Comparison of ENCODE assay signal across 8 cellular contexts in the genomic region with DNA sequence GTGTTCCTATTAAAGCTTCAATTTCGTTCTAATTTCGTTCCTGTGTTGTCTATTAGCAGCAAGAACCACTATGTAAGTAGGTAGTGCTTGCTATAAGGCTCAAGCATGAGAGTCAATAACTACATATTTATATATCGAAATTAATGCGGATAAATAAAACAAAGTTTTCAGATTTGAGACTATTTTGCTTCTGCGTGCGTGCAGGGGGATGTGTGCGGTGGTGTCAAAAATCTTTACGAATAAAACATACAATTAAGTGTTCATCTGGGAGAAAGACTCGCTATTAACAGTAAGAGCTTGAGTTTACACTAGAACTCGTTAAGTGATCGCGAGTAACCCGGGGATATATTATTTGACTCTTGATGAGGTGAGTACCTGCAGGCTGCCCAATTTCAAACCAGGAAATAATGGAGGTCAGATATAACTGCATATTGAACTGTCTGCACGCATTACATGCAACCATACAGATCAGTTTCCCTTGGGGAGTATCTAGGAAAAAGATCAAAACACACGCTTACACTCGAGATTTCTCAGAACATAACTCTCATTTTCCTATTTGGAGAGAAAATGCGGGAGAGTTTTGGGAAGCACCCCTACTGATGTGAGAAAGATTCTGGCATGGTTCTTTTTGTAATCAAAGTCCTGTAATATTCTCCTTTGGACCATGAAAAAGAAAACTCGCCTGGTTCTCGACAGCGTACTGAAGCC. TPM values are rescaled to one million over a fixed set of nuclear protein-coding genes. Genes with fewer than 3 reads are reported as not detected.
DNase-seq lines count a peak whose midpoint lies in the region; ATAC-seq and TF ChIP-seq lines count a peak whose summit lies in the region.

No MANE protein-coding gene starts in this region.

- DNase-seq in DND-41 (no peak), glomerular visceral epithelial cell (ENCODE audit: extremely low spot score) (peak; percentile 6), retinal pigment epithelial cell (ENCODE audit: low read depth) (no peak)
- no peak for DNase-seq in activated CD4-positive, alpha-beta memory T cell treated with anti-CD3 and anti-CD28 coated beads for 36 hours

- H3K27me3 Mint-ChIP-seq in activated CD4-positive, alpha-beta memory T cell treated with anti-CD3 and anti-CD28 coated beads for 36 hours: no peaks in the 10 kb centered on the region

- H2AFZ ChIP-seq in DND-41 (ENCODE audit: low read depth, low read length): peak overlapping the region; percentile 88

- peaks cover 37% of the 10 kb centered on the region for H3K4me1 ChIP-seq in DND-41 (ENCODE audit: insufficient read depth, low read length)

- no peaks in the 10 kb centered on the region for H3K9me3 ChIP-seq in DND-41 (ENCODE audit: insufficient read depth, low read length, severe bottlenecking)

- TF ChIP-seq CTCF in DND-41 (IDR thresholded peaks at IDR 0.05; ENCODE audit: borderline replicate concordance, extremely low read depth, low read length, poor library complexity, severe bottlenecking) (no peak), retinal pigment epithelial cell (conservative IDR thresholded peaks at IDR 0.05; ENCODE audit: low read depth, low read length) (no peak)

- H3K79me2 ChIP-seq in DND-41 (ENCODE audit: insufficient read depth, low read length): peaks cover 56% of the 10 kb centered on the region

- peak; percentile 37; the same call in 2 of the 3 replicates for ATAC-seq in DND-41 (ENCODE audit: insufficient read depth, low read depth)
- ATAC-seq in HG03175 (IDR thresholded peaks at IDR 0.05; ENCODE audit: unreplicated experiment): peak; percentile 17
- no peak for ATAC-seq in HG02763 (IDR thresholded peaks at IDR 0.05; ENCODE audit: unreplicated experiment)
- no peak for ATAC-seq in HG02798 (IDR thresholded peaks at IDR 0.05; ENCODE audit: poor library complexity, unreplicated experiment)
- ATAC-seq in HG02840 (IDR thresholded peaks at IDR 0.05; ENCODE audit: low FRiP score, unreplicated experiment): no peak

- CTCF ChIA-PET in activated CD4-positive, alpha-beta memory T cell treated with anti-CD3 and anti-CD28 coated beads for 36 hours (lab: Charles Lee): interaction anchor here (1.1 to 3.2 kb wide), 6 partner anchors 10 to 77 kb away, joined by 3 to 26 read pairs (median 4); partner anchors contain the start of genes IRAK4 and PUS7L

- peak overlapping the region; percentile 98 for H3K9ac ChIP-seq in DND-41 (ENCODE audit: low read depth, low read length)

- no peaks in the 10 kb centered on the region for H3K9me3 Mint-ChIP-seq in activated CD4-positive, alpha-beta memory T cell treated with anti-CD3 and anti-CD28 coated beads for 36 hours

- POLR2A ChIA-PET in activated CD4-positive, alpha-beta memory T cell treated with anti-CD3 and anti-CD28 coated beads for 36 hours (lab: Charles Lee): interaction anchor here (0.6 to 4.8 kb wide), 10 partner anchors 9 to 1338 kb away, joined by 3 to 32 read pairs (median 4); partner anchors contain the start of genes IRAK4, PUS7L and TMEM117

- intact Hi-C loops in activated CD4-positive, alpha-beta memory T cell treated with anti-CD3 and anti-CD28 coated beads for 36 hours (cut with micrococcal nuclease): loop anchor here (1.0 kb wide), 1 partner anchor 46 kb away; no protein-coding TSS in a partner anchor

- H3K4me1 Mint-ChIP-seq in activated CD4-positive, alpha-beta memory T cell treated with anti-CD3 and anti-CD28 coated beads for 36 hours (ENCODE audit: low read depth): peaks cover 30% of the 10 kb centered on the region

- H3K27ac Mint-ChIP-seq in activated CD4-positive, alpha-beta memory T cell treated with anti-CD3 and anti-CD28 coated beads for 36 hours: peak overlapping the region; percentile 99

- H3K4me2 ChIP-seq in DND-41 (ENCODE audit: insufficient read depth, low read length): peak overlapping the region; percentile 80

- H3K27ac ChIP-seq in DND-41 (ENCODE audit: low read length): peak overlapping the region; percentile 89

- peaks cover under 1% of the 10 kb centered on the region for H3K27me3 ChIP-seq in DND-41 (ENCODE audit: insufficient read depth, low read length, poor library complexity)

- peak overlapping the region; percentile 99 for H3K4me3 Mint-ChIP-seq in activated CD4-positive, alpha-beta memory T cell treated with anti-CD3 and anti-CD28 coated beads for 36 hours

- peaks cover 11% of the 10 kb centered on the region; the same call in 1 of the 2 replicates for H4K20me1 ChIP-seq in DND-41 (ENCODE audit: insufficient read depth, low read length)

- H3K36me3 ChIP-seq in DND-41 (ENCODE audit: insufficient read depth, low read length): peaks cover 36% of the 10 kb centered on the region

- H3K4me3 ChIP-seq in DND-41 (ENCODE audit: low read depth in 1 of 2, low read length in 2 of 2) (peak overlapping the region; percentile 74 to 90), retinal pigment epithelial cell (ENCODE audit: low read length) (peak overlapping the region; percentile 88)

- peaks cover 14% of the 10 kb centered on the region for H3K36me3 Mint-ChIP-seq in activated CD4-positive, alpha-beta memory T cell treated with anti-CD3 and anti-CD28 coated beads for 36 hours

RNA-seq across cellular contexts. Expression of gene TWF1, which starts 0.8 kb away (rescaled TPM):
- total RNA-seq in activated CD4-positive, alpha-beta memory T cell treated with anti-CD3 and anti-CD28 coated beads for 36 hours: 10 to 100 TPM; 19.1 to 19.4 TPM

RNA-seq across cellular contexts. Expression of gene TMEM117, which starts 30.6 kb away (rescaled TPM):
- 1 to 10 TPM; 1.7 TPM for total RNA-seq in activated CD4-positive, alpha-beta memory T cell treated with anti-CD3 and anti-CD28 coated beads for 36 hours

RNA-seq across cellular contexts. Expression of gene IRAK4, which starts 46.6 kb away (rescaled TPM):
- total RNA-seq in activated CD4-positive, alpha-beta memory T cell treated with anti-CD3 and anti-CD28 coated beads for 36 hours: 10 to 100 TPM; 30.8 to 33.6 TPM

RNA-seq across cellular contexts. Expression of gene PUS7L, which starts 46.7 kb away (rescaled TPM):
- 10 to 100 TPM; 14.8 to 16.0 TPM for total RNA-seq in activated CD4-positive, alpha-beta memory T cell treated with anti-CD3 and anti-CD28 coated beads for 36 hours

Comparison
In these comparisons a context has a peak if more than half of its experiments do, and no peak if none do; other contexts are left out.
1. ATAC-seq: peak in DND-41 (single experiment) and HG03175 (single experiment); none in HG02763 (single experiment), HG02798 (single experiment) and HG02840 (single experiment).